In genomic region chr19:10719466-10719961, GRCh38 we compare ENCODE assay signal across 8 cellular contexts. TPM values are rescaled to one million over a fixed set of nuclear protein-coding genes. Genes with fewer than 3 reads are reported as not detected.
DNase-seq lines count a peak whose midpoint lies in the region; ATAC-seq and TF ChIP-seq lines count a peak whose summit lies in the region.

No MANE protein-coding gene starts in this region.

- H3K27me3 ChIP-seq in A673 (replicated peaks; ENCODE audit: insufficient read depth, low read depth, low read length, poor library complexity), result no peaks in the 10 kb centered on the region
- no peaks in the 10 kb centered on the region for H3K27me3 ChIP-seq in ascending aorta
- H3K27me3 ChIP-seq in lung (ENCODE audit: control insufficient read depth, insufficient read depth), result no peaks in the 10 kb centered on the region

- 27 to 39% methylated on average over 5 of the region's 5 CpGs for WGBS in lung, 2 donors

- H3K9me3 ChIP-seq in A673 (ENCODE audit: low read depth, low read length, poor library complexity, severe bottlenecking) (no peaks in the 10 kb centered on the region), ascending aorta (no peaks in the 10 kb centered on the region), lung (ENCODE audit: control insufficient read depth in 2 of 2, insufficient read depth in 1 of 2, low read length in 1 of 2) (no peaks in the 10 kb centered on the region)

- CTCF ChIA-PET in A673 (lab: Charles Lee), result interaction anchor here (0.9 to 3.0 kb wide), 2 partner anchors 9 to 146 kb away, joined by 5 to 46 read pairs; no protein-coding TSS in a partner anchor

- POLR2A ChIA-PET in A673 (lab: Charles Lee; ENCODE audit: low non-redundant PET), result no interaction called here

- intact Hi-C loops in A673 (cut with micrococcal nuclease; ENCODE audit: unreplicated experiment) (loop anchor here (5.0 kb wide), 2 partner anchors 38 to 118 kb away; partner anchors contain the start of gene TMED1), ascending aorta (cut with DNase I) (loop anchor here (2.0 to 5.0 kb wide), 2 partner anchors 51 to 67 kb away; partner anchors contain the start of gene ILF3)

- BruUV-seq in A673 (replicated peaks; lab: Mats Ljungman, UMichigan), result TSS peak; percentile 23

- in situ Hi-C loops in KBM-7 (cut with MboI; ENCODE audit: low pct_unique_long_range_greater_than_20kb, low sequenced_read_pairs), result no loop called here

- no peak for ATAC-seq in lung (ENCODE audit: insufficient read depth, low FRiP score)
- ATAC-seq in HG02610 (IDR thresholded peaks at IDR 0.05; ENCODE audit: unreplicated experiment), result no peak
- ATAC-seq in HG03108 (IDR thresholded peaks at IDR 0.05; ENCODE audit: unreplicated experiment), result no peak
- ATAC-seq in GM18909 (IDR thresholded peaks at IDR 0.05; ENCODE audit: poor library complexity, unreplicated experiment), result no peak

- H3K27ac ChIP-seq in A673 (ENCODE audit: low read depth, low read length, poor library complexity, severe bottlenecking), result peak overlapping the region; percentile 85
- H3K27ac ChIP-seq in ascending aorta, result peak overlapping the region; percentile 89 to 94
- H3K27ac ChIP-seq in lung (ENCODE audit: low read depth in 1 of 2, low read length in 1 of 2), result peak overlapping the region in 1 of 2 donors; percentile 96

- TF ChIP-seq CTCF in A673 (conservative IDR thresholded peaks at IDR 0.05; ENCODE audit: low read depth, low read length) (no peak), ascending aorta (IDR thresholded peaks at IDR 0.05) (no peak), lung (IDR thresholded peaks at IDR 0.05; ENCODE audit: control extremely low read depth, extremely low read depth) (no peak)

- DNase-seq in A673 (ENCODE audit: low spot score) (no peak), KBM-7 (peak; percentile 87), ascending aorta (ENCODE audit: low spot score in 2 of 2) (no peak), lung (ENCODE audit: low spot score) (no peak), NCI-H1048 (lab: John Stamatoyannopoulos, UW) (no peak)

- H3K4me1 ChIP-seq in A673 (ENCODE audit: insufficient read depth, low read length, poor library complexity, severe bottlenecking) (peaks cover 7% of the 10 kb centered on the region), ascending aorta (peaks cover 0 to 23% of the 10 kb centered on the region in 2 donors), lung (ENCODE audit: control insufficient read depth in 2 of 2, insufficient read depth in 2 of 2, low read length in 2 of 2) (peaks cover 0 to 19% of the 10 kb centered on the region in 2 donors)

- H3K36me3 ChIP-seq in A673 (ENCODE audit: insufficient read depth, low read length, poor library complexity, severe bottlenecking), result no peaks in the 10 kb centered on the region
- no peaks in the 10 kb centered on the region for H3K36me3 ChIP-seq in ascending aorta
- H3K36me3 ChIP-seq in lung (ENCODE audit: control insufficient read depth in 2 of 2, insufficient read depth in 2 of 2, low read length in 2 of 2), result peaks cover 0 to 7% of the 10 kb centered on the region in 2 donors

- H3K4me3 ChIP-seq in A673 (ENCODE audit: low read depth, low read length, poor library complexity, severe bottlenecking) (peak overlapping the region; percentile 95), ascending aorta (peak overlapping the region; percentile 95 to 99), lung (peak overlapping the region; percentile 95)

RNA-seq across cellular contexts. Expression of gene DNM2, which starts 1.6 kb away (rescaled TPM):
- 143 and 155 TPM in 2 replicates for total RNA-seq in A673 (2021)
- 113 TPM for total RNA-seq in ascending aorta
- 100 to 1,000 TPM; 202 to 277 TPM for total RNA-seq in lung
- 100 to 1,000 TPM; 172 to 206 TPM for polyA plus RNA-seq in lung

RNA-seq across cellular contexts. Expression of gene QTRT1, which starts 18.3 kb away (rescaled TPM):
- total RNA-seq in A673 (2021), result 82.4 and 89.6 TPM in 2 replicates
- total RNA-seq in ascending aorta, result 36.8 TPM
- total RNA-seq in lung, result 10 to 100 TPM; 21.0 to 54.5 TPM
- polyA plus RNA-seq in lung, result 10 to 100 TPM; 46.9 to 70.6 TPM
